Comparison of ENCODE assay signal across 13 cellular contexts in genomic region chr5:72871358-72872024, GRCh38. TPM values are rescaled to one million over a fixed set of nuclear protein-coding genes. Genes with fewer than 3 reads are reported as not detected.
DNase-seq lines count a peak whose midpoint lies in the region; ATAC-seq and TF ChIP-seq lines count a peak whose summit lies in the region.
"Had no signal": no experiment of that assay in that cellular context is flagged by ENCODE, and none has a peak within 500 bp of the region (broad histone marks: within the 10 kb centered on the region; RNA-seq: fewer than 3 reads in every experiment).

No MANE protein-coding gene starts in this region.

- H3K27me3 ChIP-seq in GM23248 (replicated peaks; ENCODE audit: insufficient read depth) (no peaks in the 10 kb centered on the region), RWPE2 (ENCODE audit: insufficient read depth, poor library complexity, severe bottlenecking) (no peaks in the 10 kb centered on the region)

- H3K36me3 Mint-ChIP-seq in effector memory CD8-positive, alpha-beta T cell (ENCODE audit: insufficient read depth), result peaks cover 72% of the 10 kb centered on the region
- H3K36me3 Mint-ChIP-seq in progenitor cell of endocrine pancreas (ENCODE audit: insufficient read depth) (peaks cover 20% of the 10 kb centered on the region), glutamatergic neuron (ENCODE audit: unreplicated experiment) (peaks cover 5% of the 10 kb centered on the region)

- H3K79me2 ChIP-seq in GM23248 (ENCODE audit: insufficient read depth), result peaks cover 99% of the 10 kb centered on the region

- no peak for TF ChIP-seq POLR2A in erythroblast (IDR thresholded peaks at IDR 0.05; ENCODE audit: low read length)

- H3K27me3 Mint-ChIP-seq in effector memory CD8-positive, alpha-beta T cell, result no peaks in the 10 kb centered on the region
- H3K27me3 Mint-ChIP-seq in progenitor cell of endocrine pancreas, result no peaks in the 10 kb centered on the region
- H3K27me3 Mint-ChIP-seq in glutamatergic neuron (ENCODE audit: unreplicated experiment), result peaks cover 1% of the 10 kb centered on the region

- peak; percentile 45; the same call in 2 of the 3 replicates for ATAC-seq in RWPE2 (ENCODE audit: low read depth)
- ATAC-seq in effector memory CD8-positive, alpha-beta T cell (replicated peaks), result no peak
- ATAC-seq: K562 had no signal

- H3K27ac ChIP-seq in GM23248 (peak overlapping the region; percentile 56), RWPE2 (ENCODE audit: poor library complexity, severe bottlenecking) (no peak overlapping the region)

- H3K4me1 ChIP-seq in GM23248 (ENCODE audit: insufficient read depth) (peaks cover 9% of the 10 kb centered on the region; the same call in 1 of the 2 replicates), RWPE2 (ENCODE audit: insufficient read depth, poor library complexity, severe bottlenecking) (no peaks in the 10 kb centered on the region)

- peak overlapping the region; percentile 1 to 4 for H3K27ac Mint-ChIP-seq in effector memory CD8-positive, alpha-beta T cell
- peak overlapping the region; percentile 6 for H3K27ac Mint-ChIP-seq in progenitor cell of endocrine pancreas
- no peak overlapping the region for H3K27ac Mint-ChIP-seq in glutamatergic neuron (ENCODE audit: unreplicated experiment)

- in situ Hi-C loops in GM23248 (cut with MboI), result no loop called here

- no peaks in the 10 kb centered on the region for H3K9me2 ChIP-seq in GM23248 (ENCODE audit: insufficient read depth)

- no peak overlapping the region for H2AFZ ChIP-seq in GM23248

- no peaks in the 10 kb centered on the region for H4K20me1 ChIP-seq in GM23248 (ENCODE audit: insufficient read depth)

- H3K4me3 ChIP-seq in GM23248, result no peak overlapping the region
- H3K4me3 ChIP-seq in RWPE2 (ENCODE audit: severe bottlenecking), result no peak overlapping the region
- H3K4me3 ChIP-seq: K562 had no signal

- 8 to 24% methylated on average over 1 of the region's 1 CpG for WGBS in GM23248 (ENCODE audit: low coverage in 1 of 2, low lambda C conversion rate in 2 of 2, missing lambda C conversion rate in 2 of 2), 2 experiments

- TF ChIP-seq CTCF in RWPE2 (IDR thresholded peaks at IDR 0.05; ENCODE audit: poor library complexity, severe bottlenecking), result no peak
- TF ChIP-seq CTCF in progenitor cell of endocrine pancreas (IDR thresholded peaks at IDR 0.05; ENCODE audit: unreplicated experiment), result no peak
- no peak for TF ChIP-seq CTCF in glutamatergic neuron (IDR thresholded peaks at IDR 0.05; ENCODE audit: partially characterized antibody, unreplicated experiment)

- H3K9me3 ChIP-seq in GM23248 (ENCODE audit: low read depth) (no peaks in the 10 kb centered on the region), RWPE2 (ENCODE audit: severe bottlenecking) (peaks cover 3% of the 10 kb centered on the region)

- H3K36me3 ChIP-seq in GM23248 (ENCODE audit: low read depth), result peaks cover 87% of the 10 kb centered on the region
- H3K36me3 ChIP-seq in RWPE2 (ENCODE audit: low read depth), result peaks cover 97% of the 10 kb centered on the region

- peaks cover 24% of the 10 kb centered on the region for H3F3A ChIP-seq in GM23248 (ENCODE audit: insufficient read depth)

- no peaks in the 10 kb centered on the region for H3K9me3 Mint-ChIP-seq in effector memory CD8-positive, alpha-beta T cell
- no peaks in the 10 kb centered on the region for H3K9me3 Mint-ChIP-seq in progenitor cell of endocrine pancreas (ENCODE audit: low read depth)
- no peaks in the 10 kb centered on the region for H3K9me3 Mint-ChIP-seq in glutamatergic neuron (ENCODE audit: unreplicated experiment)

- no peak overlapping the region for H3K4me3 Mint-ChIP-seq in effector memory CD8-positive, alpha-beta T cell
- H3K4me3 Mint-ChIP-seq in progenitor cell of endocrine pancreas (ENCODE audit: low read depth), result no peak overlapping the region
- no peak overlapping the region for H3K4me3 Mint-ChIP-seq in glutamatergic neuron (ENCODE audit: unreplicated experiment)

- H3K9ac ChIP-seq in GM23248, result no peak overlapping the region

- no peak overlapping the region for H3K4me2 ChIP-seq in GM23248 (ENCODE audit: unreplicated experiment)

- peaks cover 10 to 21% of the 10 kb centered on the region in 2 donors for H3K4me1 Mint-ChIP-seq in effector memory CD8-positive, alpha-beta T cell (ENCODE audit: low read depth in 2 of 2)
- no peaks in the 10 kb centered on the region for H3K4me1 Mint-ChIP-seq in progenitor cell of endocrine pancreas (ENCODE audit: low read depth)
- no peaks in the 10 kb centered on the region for H3K4me1 Mint-ChIP-seq in glutamatergic neuron (ENCODE audit: low read depth, unreplicated experiment)

- peak; percentile 49 for DNase-seq in GM23248
- no peak for DNase-seq in RWPE2 (ENCODE audit: low spot score)
- DNase-seq in effector memory CD8-positive, alpha-beta T cell, result no peak
- no peak for DNase-seq in progenitor cell of endocrine pancreas (ENCODE audit: low spot score, unreplicated experiment)
- DNase-seq in NCI-H446 (lab: John Stamatoyannopoulos, UW), result no peak
- no peak for DNase-seq in erythroblast (lab: John Stamatoyannopoulos, UW)
- no peak for DNase-seq in glutamatergic neuron
- DNase-seq: activated CD8-positive, alpha-beta memory T cell treated with anti-CD3 and anti-CD28 coated beads, Interleukin-2, amount 50 U/mL, for 4 hours; cerebellar nuclear complex; NCI-H1694; stimulated activated CD4-positive, alpha-beta T cell treated with anti-CD3 and anti-CD28 coated beads, Interleukin-2, amount 100 ng/mL, for 24 hours; T1000 had no signal

RNA-seq across cellular contexts. Expression of gene TNPO1, which starts 55.0 kb away (rescaled TPM):
- 167 and 211 TPM in 2 replicates for total RNA-seq in GM23248 (2014; rRNA removed; shearing (Covaris generic))
- 98.9 and 100 TPM in 2 replicates for polyA plus RNA-seq in GM23248 (2016; fragmentation: Nextera tagmentation; extraction: Ambion mirVana)
- 141 and 149 TPM in 2 replicates for total RNA-seq in progenitor cell of endocrine pancreas
- 289 TPM for total RNA-seq in glutamatergic neuron (ENCODE audit: unreplicated experiment)
